Comparison of ENCODE assay signal across 22 cellular contexts in genomic region chr4:155578219-155578618, GRCh38.
DNase-seq lines count a peak whose midpoint lies in the region; ATAC-seq and TF ChIP-seq lines count a peak whose summit lies in the region.
"Had no signal": no experiment of that assay in that cellular context is flagged by ENCODE, and none has a peak within 500 bp of the region (broad histone marks: within the 10 kb centered on the region; RNA-seq: fewer than 3 reads in every experiment).

No MANE protein-coding gene starts in this region.

- H2AFZ ChIP-seq in SK-N-SH (ENCODE audit: low read depth), result no peak overlapping the region
- H2AFZ ChIP-seq in smooth muscle cell (ENCODE audit: low read depth), result no peak overlapping the region
- H2AFZ ChIP-seq: GM23338 had no signal

- no peaks in the 10 kb centered on the region for H3K36me3 Mint-ChIP-seq in WTC11
- H3K36me3 Mint-ChIP-seq: CD8-positive, alpha-beta T cell had no signal

- TF ChIP-seq EP300 in SK-N-SH (IDR thresholded peaks at IDR 0.05; ENCODE audit: borderline replicate concordance in 1 of 2, low read depth in 1 of 2, low read length in 1 of 2), result no peak

- no peak for DNase-seq in SK-N-SH
- peak; percentile 7 for DNase-seq in NCI-H82 treated with DMSO at 0.1 percent for 48 hours (lab: John Stamatoyannopoulos, UW; ENCODE audit: unreplicated experiment)
- DNase-seq in fibroblast of pulmonary artery (ENCODE audit: low read depth), result peak; percentile 29
- DNase-seq in smooth muscle cell (lab: John Stamatoyannopoulos, UW; ENCODE audit: unreplicated experiment), result no peak
- DNase-seq in stimulated activated CD4-positive, alpha-beta T cell treated with anti-CD3 and anti-CD28 coated beads, Interleukin-1b, Interleukin-23, amount 100 ng/mL, for 48 hours, result no peak
- DNase-seq in MV-4-11 (lab: John Stamatoyannopoulos, UW), result no peak
- no peak for DNase-seq in WTC11 (ENCODE audit: low spot score)
- DNase-seq: C1 segment of cervical spinal cord; CD8-positive, alpha-beta T cell; DND-41; MG63; NCI-H1105; NCI-H146; NCI-H2029; NCI-H2227 treated with DMSO at 0.1 percent for 48 hours; NCI-H510A treated with DMSO at 0.1 percent for 48 hours; NCI-H748 treated with DMSO at 0.1 percent for 48 hours had no signal

- no peak for TF ChIP-seq CTCF in SK-N-SH (IDR thresholded peaks at IDR 0.05)
- TF ChIP-seq CTCF in fibroblast of pulmonary artery (IDR thresholded peaks at IDR 0.05; ENCODE audit: low read length, missing control alignments), result no peak
- no peak for TF ChIP-seq CTCF in smooth muscle cell (IDR thresholded peaks at IDR 0.05; ENCODE audit: borderline replicate concordance, insufficient read depth, poor library complexity, severe bottlenecking)
- TF ChIP-seq CTCF in WTC11 (IDR thresholded peaks at IDR 0.05), result no peak

- H3K4me1 Mint-ChIP-seq in WTC11, result peaks cover 3% of the 10 kb centered on the region; the same call in 1 of the 2 replicates
- H3K4me1 Mint-ChIP-seq: GM23338 had no signal

- no peak overlapping the region for H3K4me3 Mint-ChIP-seq in WTC11
- H3K4me3 Mint-ChIP-seq: CD8-positive, alpha-beta T cell; GM23338 had no signal

- H3K79me2 ChIP-seq in SK-N-SH (ENCODE audit: insufficient read depth) (no peaks in the 10 kb centered on the region), smooth muscle cell (ENCODE audit: low read depth) (no peaks in the 10 kb centered on the region)

- H3K4me1 ChIP-seq in SK-N-SH (ENCODE audit: control insufficient read depth in 1 of 2, insufficient read depth in 2 of 2, low read depth in 1 of 2, low read length in 1 of 2), result no peaks in the 10 kb centered on the region
- H3K4me1 ChIP-seq in smooth muscle cell (ENCODE audit: low read depth), result peaks cover 8% of the 10 kb centered on the region
- H3K4me1 ChIP-seq: HAP-1 had no signal

- H3K27me3 Mint-ChIP-seq in WTC11 (ENCODE audit: low read depth), result no peaks in the 10 kb centered on the region

- H3K9ac ChIP-seq in SK-N-SH (no peak overlapping the region), smooth muscle cell (ENCODE audit: low read depth) (no peak overlapping the region)

- 55% methylated on average over 5 of the region's 5 CpGs for WGBS in SK-N-SH (ENCODE audit: low lambda C conversion rate)
- WGBS in smooth muscle cell (ENCODE audit: low lambda C conversion rate), result 37% methylated on average over 5 of the region's 5 CpGs

- no peaks in the 10 kb centered on the region for H3K9me2 ChIP-seq in SK-N-SH

- H3K36me3 ChIP-seq in SK-N-SH (replicated peaks in 1 of 2; ENCODE audit: control insufficient read depth in 1 of 2, insufficient read depth in 2 of 2, low read length in 1 of 2) (no peaks in the 10 kb centered on the region), smooth muscle cell (ENCODE audit: low read depth) (no peaks in the 10 kb centered on the region)
- H3K36me3 ChIP-seq: HAP-1, MG63 had no signal

- TF ChIP-seq RAD21 in SK-N-SH (IDR thresholded peaks at IDR 0.05; ENCODE audit: low read length), result no peak

- H3K27ac ChIP-seq in SK-N-SH (ENCODE audit: low read depth in 2 of 2, low read length in 1 of 2) (no peak overlapping the region), smooth muscle cell (ENCODE audit: low read depth) (peak overlapping the region; percentile 81)
- H3K27ac ChIP-seq: 22Rv1 had no signal

- no peaks in the 10 kb centered on the region for H4K20me1 ChIP-seq in SK-N-SH (ENCODE audit: insufficient read depth)
- no peaks in the 10 kb centered on the region for H4K20me1 ChIP-seq in smooth muscle cell (ENCODE audit: low read depth)

- no peaks in the 10 kb centered on the region for H3F3A ChIP-seq in SK-N-SH (replicated peaks; ENCODE audit: insufficient read depth)
- peaks cover 7% of the 10 kb centered on the region for H3F3A ChIP-seq in smooth muscle cell (ENCODE audit: low read depth)

- CTCF ChIA-PET in SK-N-SH (lab: Yijun Ruan, JAX), result no interaction called here
- CTCF ChIA-PET in WTC11 (lab: Charles Lee), result no interaction called here

- ATAC-seq in SK-N-SH treated with all-trans-retinoic acid at 6 μM for 48 hours (no peak), WTC11 (no peak)
- ATAC-seq: CD8-positive, alpha-beta T cell; GM12878; GM23338 had no signal

- no peak overlapping the region for H3K27ac Mint-ChIP-seq in WTC11
- H3K27ac Mint-ChIP-seq: CD8-positive, alpha-beta T cell; GM23338 had no signal

- H3K4me3 ChIP-seq in SK-N-SH (ENCODE audit: low read depth in 2 of 2, low read length in 1 of 2) (no peak overlapping the region), fibroblast of pulmonary artery (replicated peaks; ENCODE audit: low read depth, low read length) (no peak overlapping the region), smooth muscle cell (no peak overlapping the region)
- H3K4me3 ChIP-seq: GM12878, GM23338, HAP-1, MG63 had no signal

- H3K27me3 ChIP-seq in SK-N-SH (ENCODE audit: insufficient read depth), result no peaks in the 10 kb centered on the region
- no peaks in the 10 kb centered on the region for H3K27me3 ChIP-seq in smooth muscle cell (ENCODE audit: low read depth)
- H3K27me3 ChIP-seq: MG63 had no signal

- H3K9me3 ChIP-seq in SK-N-SH, result no peaks in the 10 kb centered on the region
- no peaks in the 10 kb centered on the region for H3K9me3 ChIP-seq in smooth muscle cell (replicated peaks; ENCODE audit: low read depth)
- H3K9me3 ChIP-seq: HAP-1, MG63 had no signal

- H3K9me3 Mint-ChIP-seq in WTC11, result no peaks in the 10 kb centered on the region
- H3K9me3 Mint-ChIP-seq: CD8-positive, alpha-beta T cell; GM23338 had no signal

- POLR2A ChIA-PET in SK-N-SH (lab: Yijun Ruan, JAX) (no interaction called here), WTC11 (lab: Charles Lee) (no interaction called here)

- H3K4me2 ChIP-seq in SK-N-SH (no peak overlapping the region), smooth muscle cell (peak overlapping the region; percentile 19)
- H3K4me2 ChIP-seq: GM23338 had no signal

TF ChIP-seq in SK-N-SH treated with all-trans-retinoic acid at 6 μM for 48 hours, 23 proteins besides CTCF, POLR2A, EP300 and RAD21 (continues in another document):
- TF ChIP-seq PPARA (CRISPR knock-in tag; IDR thresholded peaks at IDR 0.05; ENCODE audit: borderline replicate concordance) (no peak), ZFP30 (CRISPR knock-in tag; IDR thresholded peaks at IDR 0.05) (no peak), CSDC2 (CRISPR knock-in tag; IDR thresholded peaks at IDR 0.05) (peak; percentile 66; the same call in 1 of the 2 replicates), ZNF8 (CRISPR knock-in tag; IDR thresholded peaks at IDR 0.05) (no peak), ZC3H10 (CRISPR knock-in tag; IDR thresholded peaks at IDR 0.05) (no peak), TOX (CRISPR knock-in tag; IDR thresholded peaks at IDR 0.05; ENCODE audit: borderline replicate concordance) (no peak), BACH2 (CRISPR knock-in tag; IDR thresholded peaks at IDR 0.05; ENCODE audit: borderline replicate concordance) (no peak)

TF ChIP-seq in SK-N-SH, 30 proteins besides CTCF, POLR2A, EP300 and RAD21 (continues in another document):
- TF ChIP-seq FOXJ3 (CRISPR knock-in tag; IDR thresholded peaks at IDR 0.05) (no peak), FOSL2 (IDR thresholded peaks at IDR 0.05; ENCODE audit: borderline replicate concordance, low read depth) (no peak)
- TF ChIP-seq, protein P1, sequence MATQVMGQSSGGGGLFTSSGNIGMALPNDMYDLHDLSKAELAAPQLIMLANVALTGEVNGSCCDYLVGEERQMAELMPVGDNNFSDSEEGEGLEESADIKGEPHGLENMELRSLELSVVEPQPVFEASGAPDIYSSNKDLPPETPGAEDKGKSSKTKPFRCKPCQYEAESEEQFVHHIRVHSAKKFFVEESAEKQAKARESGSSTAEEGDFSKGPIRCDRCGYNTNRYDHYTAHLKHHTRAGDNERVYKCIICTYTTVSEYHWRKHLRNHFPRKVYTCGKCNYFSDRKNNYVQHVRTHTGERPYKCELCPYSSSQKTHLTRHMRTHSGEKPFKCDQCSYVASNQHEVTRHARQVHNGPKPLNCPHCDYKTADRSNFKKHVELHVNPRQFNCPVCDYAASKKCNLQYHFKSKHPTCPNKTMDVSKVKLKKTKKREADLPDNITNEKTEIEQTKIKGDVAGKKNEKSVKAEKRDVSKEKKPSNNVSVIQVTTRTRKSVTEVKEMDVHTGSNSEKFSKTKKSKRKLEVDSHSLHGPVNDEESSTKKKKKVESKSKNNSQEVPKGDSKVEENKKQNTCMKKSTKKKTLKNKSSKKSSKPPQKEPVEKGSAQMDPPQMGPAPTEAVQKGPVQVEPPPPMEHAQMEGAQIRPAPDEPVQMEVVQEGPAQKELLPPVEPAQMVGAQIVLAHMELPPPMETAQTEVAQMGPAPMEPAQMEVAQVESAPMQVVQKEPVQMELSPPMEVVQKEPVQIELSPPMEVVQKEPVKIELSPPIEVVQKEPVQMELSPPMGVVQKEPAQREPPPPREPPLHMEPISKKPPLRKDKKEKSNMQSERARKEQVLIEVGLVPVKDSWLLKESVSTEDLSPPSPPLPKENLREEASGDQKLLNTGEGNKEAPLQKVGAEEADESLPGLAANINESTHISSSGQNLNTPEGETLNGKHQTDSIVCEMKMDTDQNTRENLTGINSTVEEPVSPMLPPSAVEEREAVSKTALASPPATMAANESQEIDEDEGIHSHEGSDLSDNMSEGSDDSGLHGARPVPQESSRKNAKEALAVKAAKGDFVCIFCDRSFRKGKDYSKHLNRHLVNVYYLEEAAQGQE (IDR thresholded peaks at IDR 0.05; ENCODE audit: low read depth, low read length), result no peak

TF ChIP-seq in WTC11, 78 proteins besides CTCF, POLR2A, EP300 and RAD21 (continues in another document):
- TF ChIP-seq, protein P2, sequence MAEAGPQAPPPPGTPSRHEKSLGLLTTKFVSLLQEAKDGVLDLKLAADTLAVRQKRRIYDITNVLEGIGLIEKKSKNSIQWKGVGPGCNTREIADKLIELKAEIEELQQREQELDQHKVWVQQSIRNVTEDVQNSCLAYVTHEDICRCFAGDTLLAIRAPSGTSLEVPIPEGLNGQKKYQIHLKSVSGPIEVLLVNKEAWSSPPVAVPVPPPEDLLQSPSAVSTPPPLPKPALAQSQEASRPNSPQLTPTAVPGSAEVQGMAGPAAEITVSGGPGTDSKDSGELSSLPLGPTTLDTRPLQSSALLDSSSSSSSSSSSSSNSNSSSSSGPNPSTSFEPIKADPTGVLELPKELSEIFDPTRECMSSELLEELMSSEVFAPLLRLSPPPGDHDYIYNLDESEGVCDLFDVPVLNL (CRISPR knock-in tag; IDR thresholded peaks at IDR 0.05; ENCODE audit: borderline replicate concordance, low read depth), result no peak
- TF ChIP-seq, protein P3, sequence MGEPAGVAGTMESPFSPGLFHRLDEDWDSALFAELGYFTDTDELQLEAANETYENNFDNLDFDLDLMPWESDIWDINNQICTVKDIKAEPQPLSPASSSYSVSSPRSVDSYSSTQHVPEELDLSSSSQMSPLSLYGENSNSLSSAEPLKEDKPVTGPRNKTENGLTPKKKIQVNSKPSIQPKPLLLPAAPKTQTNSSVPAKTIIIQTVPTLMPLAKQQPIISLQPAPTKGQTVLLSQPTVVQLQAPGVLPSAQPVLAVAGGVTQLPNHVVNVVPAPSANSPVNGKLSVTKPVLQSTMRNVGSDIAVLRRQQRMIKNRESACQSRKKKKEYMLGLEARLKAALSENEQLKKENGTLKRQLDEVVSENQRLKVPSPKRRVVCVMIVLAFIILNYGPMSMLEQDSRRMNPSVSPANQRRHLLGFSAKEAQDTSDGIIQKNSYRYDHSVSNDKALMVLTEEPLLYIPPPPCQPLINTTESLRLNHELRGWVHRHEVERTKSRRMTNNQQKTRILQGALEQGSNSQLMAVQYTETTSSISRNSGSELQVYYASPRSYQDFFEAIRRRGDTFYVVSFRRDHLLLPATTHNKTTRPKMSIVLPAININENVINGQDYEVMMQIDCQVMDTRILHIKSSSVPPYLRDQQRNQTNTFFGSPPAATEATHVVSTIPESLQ (CRISPR knock-in tag; IDR thresholded peaks at IDR 0.05), result no peak

Comparison
In these comparisons a context has a peak if more than half of its experiments do, and no peak if none do; other contexts are left out.
1. DNase-seq: peak in NCI-H82 treated with DMSO at 0.1 percent for 48 hours (single experiment) and fibroblast of pulmonary artery (single experiment); none in SK-N-SH (single experiment), smooth muscle cell (single experiment), stimulated activated CD4-positive, alpha-beta T cell treated with anti-CD3 and anti-CD28 coated beads, Interleukin-1b, Interleukin-23, amount 100 ng/mL, for 48 hours (single experiment), MV-4-11 (single experiment) and WTC11 (single experiment).